Comparison of ENCODE assay signal across 13 cellular contexts in genomic region chr16:69863882-69864281, GRCh38.
DNase-seq lines count a peak whose midpoint lies in the region; ATAC-seq lines count a peak whose summit lies in the region.
"Had no signal": no experiment of that assay in that cellular context is flagged by ENCODE, and none has a peak within 500 bp of the region (broad histone marks: within the 10 kb centered on the region; RNA-seq: fewer than 3 reads in every experiment).

No MANE protein-coding gene starts in this region.

- DNase-seq in NCI-H510A treated with DMSO at 0.1 percent for 48 hours (lab: John Stamatoyannopoulos, UW) (peak; percentile 3), NCI-H510A (lab: John Stamatoyannopoulos, UW) (no peak), DMS53 treated with DMSO at 0.1 percent for 48 hours (lab: John Stamatoyannopoulos, UW; ENCODE audit: unreplicated experiment) (peak; percentile 35), sciatic nerve (ENCODE audit: low spot score) (peak; percentile 32), nucleus accumbens (lab: John Stamatoyannopoulos, UW) (no peak)
- DNase-seq in activated T-cell treated with anti-CD3 and anti-CD28 coated beads, Interleukin-2, amount 50 U/mL, for 48 hours: no peak
- DNase-seq: 8988T; AML-193; Caco-2; CD8-positive, alpha-beta memory T cell; GOT3; H9 had no signal

- H3K36me3 Mint-ChIP-seq in activated T-helper 17 cell treated with anti-CD3 and anti-CD28 coated beads, Interleukin-2, amount 50 U/mL, for 72 hours (ENCODE audit: low read depth): peaks cover 43% of the 10 kb centered on the region

- no peak for ATAC-seq in activated T-helper 17 cell treated with anti-CD3 and anti-CD28 coated beads, Interleukin-2, amount 50 U/mL, for 72 hours (replicated peaks)
- no peak for ATAC-seq in sciatic nerve

- H3K4me1 Mint-ChIP-seq in activated T-helper 17 cell treated with anti-CD3 and anti-CD28 coated beads, Interleukin-2, amount 50 U/mL, for 72 hours: peaks cover 4% of the 10 kb centered on the region

- H3K9me3 Mint-ChIP-seq in activated T-helper 17 cell treated with anti-CD3 and anti-CD28 coated beads, Interleukin-2, amount 50 U/mL, for 72 hours: no peaks in the 10 kb centered on the region
- H3K9me3 Mint-ChIP-seq: CD8-positive, alpha-beta memory T cell; H9 had no signal

- intact Hi-C loops in sciatic nerve (cut with DNase I): no loop called here

- H3K4me3 Mint-ChIP-seq in activated T-helper 17 cell treated with anti-CD3 and anti-CD28 coated beads, Interleukin-2, amount 50 U/mL, for 72 hours: no peak overlapping the region
- H3K4me3 Mint-ChIP-seq: CD8-positive, alpha-beta memory T cell; H9 had no signal

- peak overlapping the region; percentile 30 for H3K27ac Mint-ChIP-seq in activated T-helper 17 cell treated with anti-CD3 and anti-CD28 coated beads, Interleukin-2, amount 50 U/mL, for 72 hours

- H3K27me3 Mint-ChIP-seq in activated T-helper 17 cell treated with anti-CD3 and anti-CD28 coated beads, Interleukin-2, amount 50 U/mL, for 72 hours: no peaks in the 10 kb centered on the region

Comparison
In these comparisons a context has a peak if more than half of its experiments do, and no peak if none do; other contexts are left out.
1. DNase-seq: peak in NCI-H510A treated with DMSO at 0.1 percent for 48 hours (single experiment), DMS53 treated with DMSO at 0.1 percent for 48 hours (single experiment) and sciatic nerve (single experiment); none in NCI-H510A (single experiment), nucleus accumbens (0 of 56) and activated T-cell treated with anti-CD3 and anti-CD28 coated beads, Interleukin-2, amount 50 U/mL, for 48 hours (0 of 2).